ENCODE assay signal across 8 cellular contexts in genomic region chr9:4679268-4680177, GRCh38. TPM values are rescaled to one million over a fixed set of nuclear protein-coding genes. Genes with fewer than 3 reads are reported as not detected.
DNase-seq lines count a peak whose midpoint lies in the region; ATAC-seq and TF ChIP-seq lines count a peak whose summit lies in the region.

CDC37L1 (plus strand) TSS chr9:4679569; CDS start chr9:4679768, 199 bp downstream.

- in situ Hi-C loops in IMR-90 (cut with MboI; ENCODE audit: low sequenced_read_pairs) = loop anchor here (25.0 kb wide), 1 partner anchor 567 kb away; no protein-coding TSS in a partner anchor

- H3K4ac ChIP-seq in IMR-90 (ENCODE audit: low read depth, low read length) = peak within 1 kb of the TSS; percentile 71

- TF ChIP-seq CTCF in IMR-90 (conservative IDR thresholded peaks at IDR 0.05; ENCODE audit: low read depth, low read length) (peak; percentile 59), OCI-LY7 (conservative IDR thresholded peaks at IDR 0.05; ENCODE audit: low read length) (peak; percentile 65), epithelial cell of proximal tubule (conservative IDR thresholded peaks at IDR 0.05; ENCODE audit: low read depth, low read length) (peak; percentile 47)

- H3K4me1 ChIP-seq in IMR-90 (ENCODE audit: control insufficient read depth, insufficient read depth, low read length) (peaks cover 7% of the 10 kb centered on the region), OCI-LY7 (ENCODE audit: insufficient read depth, low read length, poor library complexity, severe bottlenecking) (peaks cover 20% of the 10 kb centered on the region)

- H4K20me1 ChIP-seq in IMR-90 (ENCODE audit: insufficient read depth, low read length) (no peaks in the 10 kb centered on the region; the same call in 1 of the 2 replicates), OCI-LY7 (ENCODE audit: insufficient read depth, low read length) (no peaks in the 10 kb centered on the region)

- peak within 1 kb of the TSS; percentile 79 for H4K5ac ChIP-seq in IMR-90 (ENCODE audit: low read depth, low read length)

- H3K4me2 ChIP-seq in IMR-90 (ENCODE audit: low read depth, low read length) (peak within 1 kb of the TSS; percentile 97), OCI-LY7 (ENCODE audit: low read length) (peak within 1 kb of the TSS; percentile 88)

- peaks cover 11 to 31% of the 10 kb centered on the region in 2 experiments for H3K79me1 ChIP-seq in IMR-90 (ENCODE audit: low read depth in 1 of 2, low read length in 2 of 2)

- H2AK9ac ChIP-seq in IMR-90 (replicated peaks; ENCODE audit: low read depth, low read length, poor library complexity) = peak within 1 kb of the TSS; percentile 88

- peak within 1 kb of the TSS; percentile 55 for H2BK120ac ChIP-seq in IMR-90 (ENCODE audit: low read depth, low read length)

- CTCF ChIA-PET in IMR-90 (lab: Yijun Ruan, JAX) (interaction anchor here (0.6 to 1.4 kb wide), 3 partner anchors 9 to 977 kb away, joined by 3 read pairs; no protein-coding TSS in a partner anchor), OCI-LY7 (lab: Charles Lee; ENCODE audit: unreplicated experiment) (no interaction called here)

- WGBS in IMR-90 (ENCODE audit: extremely low coverage in 2 of 2, insufficient read length in 1 of 2), 2 experiments = 1% methylated on average over 15 of the region's 66 CpGs; no CpG with 5 or more reads in 1 of the 2 experiments

- ATAC-seq in GM21526 (IDR thresholded peaks at IDR 0.05; ENCODE audit: low FRiP score, unreplicated experiment) (peak; percentile 93), IMR-90 (ENCODE audit: low read depth) (peak; percentile 92)

- intact Hi-C loops in IMR-90 (cut with micrococcal nuclease) = loop anchor here (5.0 kb wide), 1 partner anchor 48 kb away; no protein-coding TSS in a partner anchor
- intact Hi-C loops in OCI-LY7 (cut with micrococcal nuclease; ENCODE audit: unreplicated experiment) = loop anchor here (1.0 to 5.0 kb wide), 4 partner anchors 61 to 758 kb away; partner anchors contain the start of genes JAK2, PLGRKT and RCL1

- H3K9me2 ChIP-seq in OCI-LY7 (ENCODE audit: insufficient read depth, low read length) = no peaks in the 10 kb centered on the region

- peak within 1 kb of the TSS; percentile 78 to 81 for H4K8ac ChIP-seq in IMR-90 (ENCODE audit: low read depth in 2 of 2, low read length in 2 of 2)

- POLR2A ChIA-PET in IMR-90 (lab: Charles Lee; ENCODE audit: unreplicated experiment) (interaction anchor here (0.6 kb wide), 1 partner anchor 339 kb away, joined by 7 read pairs; no protein-coding TSS in a partner anchor), OCI-LY7 (lab: Charles Lee) (interaction anchor here (0.6 to 1.0 kb wide), 2 partner anchors 14 to 40 kb away, joined by 3 read pairs; no protein-coding TSS in a partner anchor)

- peak; percentile 42; the same call in 1 of the 2 replicates for TF ChIP-seq RAD21 in IMR-90 (IDR thresholded peaks at IDR 0.05; ENCODE audit: low read length)

- peak within 1 kb of the TSS; percentile 85 for H3K18ac ChIP-seq in IMR-90 (ENCODE audit: low read depth, low read length)

- H3K9me3 ChIP-seq in IMR-90 (ENCODE audit: control insufficient read depth, insufficient read depth, low read length) = no peaks in the 10 kb centered on the region
- H3K9me3 ChIP-seq in OCI-LY7 (ENCODE audit: low read length) = no peaks in the 10 kb centered on the region

- no peaks in the 10 kb centered on the region for H3K27me3 ChIP-seq in IMR-90 (ENCODE audit: control insufficient read depth, insufficient read depth, low read length)

- H2BK20ac ChIP-seq in IMR-90 (ENCODE audit: low read depth, low read length) = peak within 1 kb of the TSS; percentile 4

- H2BK15ac ChIP-seq in IMR-90 (ENCODE audit: low read depth, low read length) = 0 out of 3 replicates have a peak within 1 kb of the TSS, but pooled peaks have one; percentile 9

- H2BK5ac ChIP-seq in IMR-90 (ENCODE audit: low read depth, low read length, poor library complexity, severe bottlenecking) = peak within 1 kb of the TSS; percentile 92

- H3K4me3 ChIP-seq in IMR-90 (ENCODE audit: insufficient read depth, low read depth, low read length) = peak within 1 kb of the TSS; percentile 60
- peak within 1 kb of the TSS; percentile 90 for H3K4me3 ChIP-seq in OCI-LY7 (ENCODE audit: low read depth, low read length, poor library complexity, severe bottlenecking)
- H3K4me3 ChIP-seq in epithelial cell of proximal tubule (ENCODE audit: low read depth, low read length) = peak within 1 kb of the TSS; percentile 93

- H3K9me1 ChIP-seq in IMR-90 (ENCODE audit: insufficient read depth, low read length) = peaks cover 2% of the 10 kb centered on the region

- H3K9ac ChIP-seq in IMR-90 (ENCODE audit: low read depth, low read length) = peak within 1 kb of the TSS; percentile 96

- peak within 1 kb of the TSS; percentile 92 for H3K56ac ChIP-seq in IMR-90 (ENCODE audit: extremely low read depth, insufficient read depth, low read length)

- DNase-seq in DMS114 treated with DMSO at 0.1 percent for 48 hours (lab: John Stamatoyannopoulos, UW; ENCODE audit: unreplicated experiment) (peak; percentile 84), IMR-90 (peak; percentile 94), OCI-LY7 (ENCODE audit: low spot score) (peak; percentile 96), activated T-cell treated with anti-CD3 and anti-CD28 coated beads for 24 hours (ENCODE audit: low read depth) (peak; percentile 97), epithelial cell of proximal tubule (ENCODE audit: low read depth) (peak; percentile 67), mucosa of gallbladder (ENCODE audit: low spot score) (peak; percentile 99)
- DNase-seq in stimulated activated CD8-positive, alpha-beta memory T cell treated with anti-CD3 and anti-CD28 coated beads, Interleukin-4, amount 100 ng/mL, for 4 hours (ENCODE audit: low read depth in 2 of 2, low spot score in 1 of 2) = peak; percentile 96 to 99

- peak within 1 kb of the TSS; percentile 35 for H2AK5ac ChIP-seq in IMR-90 (ENCODE audit: low read depth, low read length)

- H3K36me3 ChIP-seq in IMR-90 (ENCODE audit: control insufficient read depth, insufficient read depth, low read length) (no peaks in the 10 kb centered on the region), OCI-LY7 (ENCODE audit: insufficient read depth, low read length) (peaks cover 5% of the 10 kb centered on the region; the same call in 1 of the 2 replicates)

- peak within 1 kb of the TSS; percentile 67 for H4K91ac ChIP-seq in IMR-90 (ENCODE audit: insufficient read depth, low read depth, low read length)

- BruUV-seq in IMR-90 (replicated peaks; lab: Mats Ljungman, UMichigan) = no TSS peak
- BruUV-seq in OCI-LY7 (replicated peaks; lab: Mats Ljungman, UMichigan) = no TSS peak

- dilution Hi-C loops in IMR-90 (cut with HindIII; ENCODE audit: low sequenced_read_pairs, unreplicated experiment) = no loop called here

- peak within 1 kb of the TSS; percentile 91 for H3K14ac ChIP-seq in IMR-90 (replicated peaks; ENCODE audit: low read depth, low read length)

- TF ChIP-seq POLR2A in IMR-90 (IDR thresholded peaks at IDR 0.05; ENCODE audit: low read depth, low read length) = peak; percentile 94

- H2AFZ ChIP-seq in IMR-90 (replicated peaks; ENCODE audit: low read length, poor library complexity) (peak within 1 kb of the TSS; percentile 99), OCI-LY7 (ENCODE audit: low read length) (peak within 1 kb of the TSS; percentile 85)

- peaks cover 32% of the 10 kb centered on the region for H3K79me2 ChIP-seq in OCI-LY7 (ENCODE audit: insufficient read depth, low read depth, low read length)

- H3K23ac ChIP-seq in IMR-90 (ENCODE audit: low read depth, low read length) = peak within 1 kb of the TSS; percentile 59

- peak within 1 kb of the TSS; percentile 93 for H3K27ac ChIP-seq in IMR-90 (ENCODE audit: insufficient read depth, low read length)
- peak within 1 kb of the TSS; percentile 80 for H3K27ac ChIP-seq in OCI-LY7 (ENCODE audit: low read depth, low read length, poor library complexity, severe bottlenecking)

TF ChIP-seq in IMR-90, 13 proteins besides CTCF, POLR2A, EP300 and RAD21 (continues in another document):
- TF ChIP-seq USF2 (IDR thresholded peaks at IDR 0.05; ENCODE audit: low read depth, low read length) (no peak), NFE2L2 (IDR thresholded peaks at IDR 0.05; ENCODE audit: low read depth, low read length) (no peak), BHLHE40 (IDR thresholded peaks at IDR 0.05; ENCODE audit: low read depth, low read length) (no peak), MAFK (IDR thresholded peaks at IDR 0.05; ENCODE audit: low read depth, low read length) (no peak), CEBPB (IDR thresholded peaks at IDR 0.05; ENCODE audit: low read depth, low read length) (peak; percentile 29; the same call in 1 of the 2 replicates), MAZ (IDR thresholded peaks at IDR 0.05; ENCODE audit: borderline replicate concordance, low read depth, low read length) (peak; percentile 70; the same call in 1 of the 2 replicates), ELK1 (IDR thresholded peaks at IDR 0.05; ENCODE audit: borderline replicate concordance, low read depth, low read length) (no peak), CHD1 (IDR thresholded peaks at IDR 0.05; ENCODE audit: low read depth, low read length) (no peak; the same call in 1 of the 2 replicates), RFX5 (IDR thresholded peaks at IDR 0.05; ENCODE audit: low read depth, low read length) (no peak), MXI1 (IDR thresholded peaks at IDR 0.05; ENCODE audit: borderline replicate concordance, low read depth, low read length) (peak; percentile 68; the same call in 1 of the 2 replicates)

RNA-seq across cellular contexts. Expression of gene CDC37L1, which starts in this region (rescaled TPM):
- total RNA-seq in IMR-90 (2012; rRNA removed) (6.6 and 12.8 TPM in 2 replicates), OCI-LY7 (2022) (9.3 and 11.1 TPM in 2 replicates), epithelial cell of proximal tubule (8.4 and 21.8 TPM in 2 replicates), mucosa of gallbladder (24.9 TPM)
- polyA plus RNA-seq in IMR-90 (2012; rRNA removed) = 6.5 and 7.3 TPM in 2 replicates
- 4.3 and 7.5 TPM in 2 replicates for polyA plus RNA-seq in IMR-90 (2012; cell fraction: cytosol; rRNA removed)
- 2.7 and 4.3 TPM in 2 replicates for polyA plus RNA-seq in IMR-90 (2012; cell fraction: nucleus; rRNA removed; ENCODE audit: low replicate concordance)
- 11.7 and 13.8 TPM in 2 replicates for total RNA-seq in OCI-LY7 (2014; rRNA removed; shearing (Covaris generic))

Comparison
In these comparisons a context has a peak if more than half of its experiments do, and no peak if none do; other contexts are left out.
1. Peak in every context shown above with its lines: DNase-seq, ATAC-seq, H3K4me3 ChIP-seq and H3K27ac ChIP-seq.